In the genomic region with DNA sequence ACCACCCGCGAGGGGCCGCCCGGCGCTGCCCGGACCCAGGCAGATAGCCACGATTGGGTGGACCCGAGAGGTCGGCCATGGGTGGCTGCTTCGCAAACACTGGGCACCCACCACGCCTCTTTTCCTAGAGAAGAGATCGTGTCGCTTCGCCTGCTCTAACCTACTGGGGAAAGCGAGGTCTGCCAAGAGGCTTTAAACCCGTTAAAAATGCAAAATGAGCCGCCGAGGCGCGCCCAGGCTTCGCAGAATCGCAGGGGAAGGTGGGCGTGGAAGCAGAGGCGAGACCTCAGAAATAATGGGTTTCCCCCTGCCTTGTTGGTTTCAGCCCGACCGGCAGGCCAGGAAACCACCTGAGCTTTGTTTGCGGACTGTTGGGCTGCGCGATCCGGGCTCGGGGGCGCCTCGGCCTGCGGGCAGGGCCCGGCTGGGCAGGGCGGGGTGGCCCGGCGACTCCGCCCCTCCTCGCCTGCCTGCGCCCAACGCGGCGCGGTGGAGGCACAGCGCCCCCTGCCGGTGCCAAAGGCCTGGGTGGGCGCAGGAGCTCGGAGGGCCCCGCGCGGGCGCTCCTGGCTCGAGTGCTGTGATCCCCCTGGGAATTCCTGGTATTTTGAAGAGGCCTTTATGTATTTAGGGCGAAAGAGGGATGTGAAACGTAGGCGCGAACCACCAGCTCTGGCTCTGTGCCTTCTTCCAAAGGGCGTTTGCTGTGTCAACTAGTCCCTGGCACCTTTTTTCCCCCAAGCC, we compare ENCODE assay signal across 8 cellular contexts. TPM values are rescaled to one million over a fixed set of nuclear protein-coding genes. Genes with fewer than 3 reads are reported as not detected.
A peak's percentile ranks its signal among the peaks of the same experiment; 100 is the strongest.
DNase-seq lines count a peak whose midpoint lies in the region; ATAC-seq lines count a peak whose summit lies in the region.

No MANE protein-coding gene starts in this region.

- peaks cover 3% of the 10 kb centered on the region for H3K9me3 Mint-ChIP-seq in activated T-cell treated with anti-CD3 and anti-CD28 coated beads, Interleukin-2, amount 50 U/mL, for 4 hours

- DNase-seq in DMS 273 (lab: John Stamatoyannopoulos, UW; ENCODE audit: unreplicated experiment) (peak; percentile 96), OCI-M1 (lab: John Stamatoyannopoulos, UW) (peak; percentile 90)
- DNase-seq in activated T-cell treated with anti-CD3 and anti-CD28 coated beads, Interleukin-2, amount 50 U/mL, for 4 hours: peak; percentile 58
- DNase-seq in stimulated activated CD8-positive, alpha-beta memory T cell treated with anti-CD3 and anti-CD28 coated beads, Interleukin-7, amount 100 ng/mL, for 4 hours (ENCODE audit: low read depth in 2 of 2): peak; percentile 69 to 70

- peaks cover 47% of the 10 kb centered on the region for H3K27me3 Mint-ChIP-seq in activated T-cell treated with anti-CD3 and anti-CD28 coated beads, Interleukin-2, amount 50 U/mL, for 4 hours (ENCODE audit: low read depth)

- no peaks in the 10 kb centered on the region for H3K36me3 Mint-ChIP-seq in activated T-cell treated with anti-CD3 and anti-CD28 coated beads, Interleukin-2, amount 50 U/mL, for 4 hours (ENCODE audit: insufficient read depth)

- H3K9me3 ChIP-seq in HUES48 (ENCODE audit: control insufficient read depth, insufficient read depth, low read length) (no peaks in the 10 kb centered on the region), muscle layer of duodenum (ENCODE audit: control insufficient read depth in 1 of 2, low read length in 2 of 2) (no peaks in the 10 kb centered on the region)

- H3K4me1 Mint-ChIP-seq in activated T-cell treated with anti-CD3 and anti-CD28 coated beads, Interleukin-2, amount 50 U/mL, for 4 hours (ENCODE audit: low read depth): peaks cover 29% of the 10 kb centered on the region

- H3K27ac ChIP-seq in HUES48 (ENCODE audit: low read depth, low read length): peak overlapping the region; percentile 98
- peak overlapping the region; percentile 100 for H3K27ac ChIP-seq in muscle layer of duodenum (ENCODE audit: low read length)

- H3K4me3 ChIP-seq in HUES48 (ENCODE audit: low read depth, low read length) (peak overlapping the region; percentile 100), muscle layer of duodenum (ENCODE audit: low read depth in 1 of 2, low read length in 2 of 2) (peak overlapping the region; percentile 93 to 99)

- H3K4me1 ChIP-seq in HUES48 (ENCODE audit: control insufficient read depth, insufficient read depth, low read length) (peaks cover 12% of the 10 kb centered on the region), muscle layer of duodenum (ENCODE audit: control insufficient read depth in 1 of 2, insufficient read depth in 2 of 2, low read length in 2 of 2) (peaks cover 0 to 2% of the 10 kb centered on the region in 2 donors)

- peak overlapping the region; percentile 42 for H3K4me3 Mint-ChIP-seq in activated T-cell treated with anti-CD3 and anti-CD28 coated beads, Interleukin-2, amount 50 U/mL, for 4 hours

- ATAC-seq in GM21423 (IDR thresholded peaks at IDR 0.05; ENCODE audit: unreplicated experiment) (peak; percentile 85), esophagus mucosa (peak; percentile 93)
- peak; percentile 92 to 93 for ATAC-seq in activated T-cell treated with anti-CD3 and anti-CD28 coated beads, Interleukin-2, amount 50 U/mL, for 4 hours

- peaks cover 24% of the 10 kb centered on the region for H3K27me3 ChIP-seq in HUES48 (ENCODE audit: control insufficient read depth, insufficient read depth, low read length)
- no peaks in the 10 kb centered on the region for H3K27me3 ChIP-seq in muscle layer of duodenum (ENCODE audit: low read depth, low read length)

- peak overlapping the region; percentile 100 for H3K9ac ChIP-seq in HUES48 (ENCODE audit: low read depth, low read length)

- H3K36me3 ChIP-seq in HUES48 (ENCODE audit: control insufficient read depth, insufficient read depth, low read length) (peaks cover 23% of the 10 kb centered on the region), muscle layer of duodenum (ENCODE audit: control insufficient read depth in 1 of 2, insufficient read depth in 2 of 2, low read length in 2 of 2) (peaks cover 0 to 14% of the 10 kb centered on the region in 2 donors)

RNA-seq across cellular contexts. Expression of a gene that starts 1.6 kb away (rescaled TPM):
- total RNA-seq in activated T-cell treated with anti-CD3 and anti-CD28 coated beads, Interleukin-2, amount 50 U/mL, for 4 hours: 1 to 10 TPM; 2.6 to 8.4 (median 3.1) TPM
- 86.2 TPM for total RNA-seq in esophagus mucosa

Comparison
In these comparisons a context has a peak if more than half of its experiments do, and no peak if none do; other contexts are left out.
1. Peak in every context shown above with its lines: DNase-seq, ATAC-seq, H3K4me3 ChIP-seq and H3K27ac ChIP-seq.